9 cellular contexts compared by ENCODE assay signal in the genomic region with DNA sequence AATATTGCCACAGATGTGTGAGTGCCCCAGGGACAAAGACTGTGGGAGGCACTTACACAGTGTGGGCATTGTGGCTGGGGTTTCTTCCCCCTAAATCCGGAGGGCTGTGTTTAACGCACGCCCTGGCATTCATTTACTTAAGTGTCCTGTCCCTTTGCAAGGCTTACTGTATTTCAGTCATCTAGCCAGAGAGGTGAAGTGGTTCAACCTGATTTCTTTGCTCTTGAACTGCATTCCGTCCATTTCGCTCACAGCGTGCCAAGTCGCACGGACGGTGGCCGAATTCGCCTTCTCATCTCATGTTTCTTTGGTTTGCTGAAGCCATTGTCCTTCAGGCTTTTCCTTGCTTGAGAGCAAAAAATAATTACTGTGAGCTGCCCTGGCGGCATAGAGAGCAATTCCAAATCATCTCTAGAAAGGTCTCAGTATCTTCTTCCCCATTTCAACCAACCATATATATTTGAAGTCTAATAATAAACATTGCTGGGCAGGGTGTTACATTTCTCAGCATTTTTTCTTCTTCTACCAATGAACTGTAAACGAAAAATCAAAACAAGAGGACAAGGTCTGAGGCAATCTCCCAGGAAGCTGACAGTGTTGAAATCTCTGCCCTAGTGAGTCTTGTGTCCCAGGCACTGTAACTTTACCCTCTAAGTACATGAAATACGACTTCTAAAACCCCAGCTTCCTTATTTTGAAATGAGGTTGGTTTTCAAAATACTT. TPM values are rescaled to one million over a fixed set of nuclear protein-coding genes. Genes with fewer than 3 reads are reported as not detected.
DNase-seq lines count a peak whose midpoint lies in the region; ATAC-seq and TF ChIP-seq lines count a peak whose summit lies in the region.
"Had no signal": no experiment of that assay in that cellular context is flagged by ENCODE, and none has a peak within 500 bp of the region (broad histone marks: within the 10 kb centered on the region; RNA-seq: fewer than 3 reads in every experiment).

No MANE protein-coding gene starts in this region.

- TF ChIP-seq CTCF in LNCaP clone FGC (IDR thresholded peaks at IDR 0.05; ENCODE audit: control insufficient read depth, extremely low read depth, insufficient read depth) (no peak), choroid plexus epithelial cell (conservative IDR thresholded peaks at IDR 0.05; ENCODE audit: low read depth, low read length) (no peak)

- H3K4me3 Mint-ChIP-seq in naive B cell = peak overlapping the region in 3 of 8 donors; percentile 10 to 62 (median 21)

- no peaks in the 10 kb centered on the region for H3K36me3 Mint-ChIP-seq in naive B cell

- DNase-seq in AML-193 (lab: John Stamatoyannopoulos, UW) = peak; percentile 100
- peak; percentile 55 for DNase-seq in LNCaP clone FGC (ENCODE audit: low read depth)
- peak; percentile 96 for DNase-seq in choroid plexus epithelial cell (ENCODE audit: low read depth)
- DNase-seq in naive B cell = no peak
- DNase-seq in OCI-M2 (lab: John Stamatoyannopoulos, UW; ENCODE audit: unreplicated experiment) = no peak
- DNase-seq: NCI-H774 had no signal

- H3K4me3 ChIP-seq in LNCaP clone FGC (ENCODE audit: low read depth, low read length) = no peak overlapping the region
- no peak overlapping the region for H3K4me3 ChIP-seq in choroid plexus epithelial cell (ENCODE audit: low read depth, low read length)

- H3K27me3 Mint-ChIP-seq in naive B cell = peaks cover 10 to 24% (median 21%) of the 10 kb centered on the region in 3 donors

- peak; percentile 74 to 78 for ATAC-seq in naive B cell (ENCODE audit: low read depth in 2 of 2)
- no peak for ATAC-seq in GM19351 (IDR thresholded peaks at IDR 0.05; ENCODE audit: unreplicated experiment)
- ATAC-seq in GM18517 (IDR thresholded peaks at IDR 0.05; ENCODE audit: unreplicated experiment) = no peak
- ATAC-seq in GM21515 (IDR thresholded peaks at IDR 0.05; ENCODE audit: unreplicated experiment) = no peak

- peak overlapping the region in 5 of 6 donors; percentile 9 to 82 (median 63) for H3K27ac Mint-ChIP-seq in naive B cell

- no peaks in the 10 kb centered on the region for H3K9me3 Mint-ChIP-seq in naive B cell

- peaks cover 12 to 26% (median 24%) of the 10 kb centered on the region in 3 donors for H3K4me1 Mint-ChIP-seq in naive B cell

RNA-seq across cellular contexts. Expression of gene SYTL3, which starts 16.9 kb away (rescaled TPM):
- polyA plus RNA-seq in naive B cell (ENCODE audit: low read depth in 6 of 6) = under 1 TPM in 4 of 6 donors, not detected in 2; 0.12 to 0.71 (median 0.31) TPM

RNA-seq across cellular contexts. Expression of gene DYNLT1, which starts 22.3 kb away (rescaled TPM):
- 10 to 100 TPM; 29.6 to 66.7 (median 39.1) TPM for polyA plus RNA-seq in naive B cell (ENCODE audit: low read depth in 6 of 6)

Comparison
In these comparisons a context has a peak if more than half of its experiments do, and no peak if none do; other contexts are left out.
1. DNase-seq: peak in AML-193 (2 of 2), LNCaP clone FGC (single experiment) and choroid plexus epithelial cell (single experiment); none in naive B cell (single experiment) and OCI-M2 (single experiment).
2. ATAC-seq: peak in naive B cell (2 of 2); none in GM19351 (single experiment), GM18517 (single experiment) and GM21515 (single experiment).